ENCODE assay signal across 1 cellular context in genomic region chr16:83807710-83808572, GRCh38.
TF ChIP-seq lines count a peak whose summit lies in the region.

TSS of gene HSBP1 (plus strand) at chr16:83807978. CDS start at chr16:83808077, 99 bp downstream.

TF ChIP-seq in WTC11, 78 proteins besides CTCF, POLR2A, EP300 and RAD21 (continued from another document):
- no peak for TF ChIP-seq ARID4B (CRISPR knock-in tag; IDR thresholded peaks at IDR 0.05; ENCODE audit: borderline replicate concordance)
